ENCODE assay signal across 9 cellular contexts in the genomic region with DNA sequence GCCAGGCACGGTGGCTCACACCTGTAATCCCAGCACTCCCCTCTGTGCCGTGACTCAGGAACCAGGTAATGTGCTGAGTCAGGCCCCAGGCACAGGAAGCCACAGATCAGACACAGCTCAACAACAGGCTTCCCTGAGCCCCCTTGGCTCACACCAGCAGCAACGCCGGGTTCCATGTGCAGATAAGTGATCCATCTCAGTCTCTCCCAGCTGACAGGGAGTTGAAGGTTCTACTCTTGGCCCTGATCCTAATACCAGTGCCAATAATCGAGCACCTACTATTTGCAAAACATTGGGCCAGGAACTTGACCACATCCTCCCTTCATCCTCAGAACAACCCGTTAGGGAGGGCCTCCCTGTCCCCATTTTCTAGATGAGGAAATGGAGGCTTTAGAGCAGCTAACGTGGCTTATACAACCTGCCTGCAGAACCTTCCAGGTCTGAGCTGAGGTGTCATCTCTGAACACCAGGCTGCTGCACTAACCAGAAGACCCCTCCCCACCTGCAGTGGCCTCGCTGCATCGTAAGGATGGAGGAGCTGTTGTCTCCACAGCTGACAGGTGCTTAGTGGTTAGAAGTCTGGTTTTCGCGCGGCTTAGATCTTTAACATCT.
DNase-seq lines count a peak whose midpoint lies in the region; ATAC-seq, FAIRE-seq and TF ChIP-seq lines count a peak whose summit lies in the region.
"Had no signal": no experiment of that assay in that cellular context is flagged by ENCODE, and none has a peak within 500 bp of the region (broad histone marks: within the 10 kb centered on the region; RNA-seq: fewer than 3 reads in every experiment).

No MANE protein-coding gene starts in this region.

- no peak for TF ChIP-seq RAD21 in A549 (conservative IDR thresholded peaks at IDR 0.05 in 1 of 2, IDR thresholded peaks at IDR 0.05 in 1 of 2)

- WGBS in A549 (ENCODE audit: missing lambda C conversion rate) = 84% methylated on average over 10 of the region's 12 CpGs
- 77% methylated on average over 10 of the region's 12 CpGs for WGBS in mesenchymal stem cell
- WGBS in smooth muscle cell (ENCODE audit: low lambda C conversion rate) = 81% methylated on average over 12 of the region's 12 CpGs

- H3K9me3 Mint-ChIP-seq in GM23338 = no peaks in the 10 kb centered on the region

- no peaks in the 10 kb centered on the region for H3K9me2 ChIP-seq in GM23338 (ENCODE audit: insufficient read depth)

- H3F3A ChIP-seq in GM23338 (replicated peaks; ENCODE audit: low read depth) = no peaks in the 10 kb centered on the region
- no peaks in the 10 kb centered on the region for H3F3A ChIP-seq in smooth muscle cell (ENCODE audit: low read depth)

- no peaks in the 10 kb centered on the region for H3K4me1 ChIP-seq in A549
- peaks cover 5% of the 10 kb centered on the region; the same call in 1 of the 2 replicates for H3K4me1 ChIP-seq in GM23338 (ENCODE audit: insufficient read depth)
- H3K4me1 ChIP-seq in mesenchymal stem cell (ENCODE audit: control insufficient read depth, insufficient read depth, low read depth, low read length) = peaks cover 14% of the 10 kb centered on the region
- H3K4me1 ChIP-seq in smooth muscle cell (ENCODE audit: low read depth) = no peaks in the 10 kb centered on the region

- H3K9me3 ChIP-seq in A549 = no peaks in the 10 kb centered on the region
- H3K9me3 ChIP-seq in mesenchymal stem cell (ENCODE audit: control insufficient read depth, low read length) = no peaks in the 10 kb centered on the region
- no peaks in the 10 kb centered on the region for H3K9me3 ChIP-seq in smooth muscle cell (replicated peaks; ENCODE audit: low read depth)

- peaks cover 14% of the 10 kb centered on the region for H3K4me1 Mint-ChIP-seq in GM23338

- no peak overlapping the region for H3K4ac ChIP-seq in mesenchymal stem cell (ENCODE audit: low read depth in 1 of 2, low read length in 2 of 2)

- H3K27me3 ChIP-seq in GM23338 (ENCODE audit: insufficient read depth) (no peaks in the 10 kb centered on the region), mesenchymal stem cell (ENCODE audit: control insufficient read depth in 1 of 2, insufficient read depth in 1 of 2, low read length in 2 of 2) (no peaks in the 10 kb centered on the region), smooth muscle cell (ENCODE audit: low read depth) (peaks cover 7% of the 10 kb centered on the region)

- H3K18ac ChIP-seq in mesenchymal stem cell (ENCODE audit: low read depth in 1 of 2, low read length in 2 of 2) = no peak overlapping the region

- no peak for FAIRE-seq in A549 (lab: Jason Lieb, UNC)
- FAIRE-seq: endometrium had no signal

- H3K23ac ChIP-seq in mesenchymal stem cell (ENCODE audit: low read length in 2 of 2) = no peak overlapping the region

- H3K9ac ChIP-seq in mesenchymal stem cell (ENCODE audit: low read length) (no peak overlapping the region), smooth muscle cell (ENCODE audit: low read depth) (no peak overlapping the region)

- no peak overlapping the region for H2BK15ac ChIP-seq in mesenchymal stem cell (ENCODE audit: low read depth, poor library complexity, severe bottlenecking)

- H3K27ac Mint-ChIP-seq in GM23338 = 0 out of 2 replicates have a peak overlapping the region, but pooled peaks have one; percentile 65

- TF ChIP-seq CTCF in A549 (IDR thresholded peaks at IDR 0.05) (no peak), GM23338 (conservative IDR thresholded peaks at IDR 0.05; ENCODE audit: low read depth in 2 of 2) (no peak), epithelial cell of esophagus (IDR thresholded peaks at IDR 0.05; ENCODE audit: insufficient read depth, low read depth, low read length, missing control alignments) (peak; percentile 12), smooth muscle cell (IDR thresholded peaks at IDR 0.05; ENCODE audit: borderline replicate concordance, insufficient read depth, poor library complexity, severe bottlenecking) (no peak)

- H4K91ac ChIP-seq in mesenchymal stem cell (ENCODE audit: low read length) = no peak overlapping the region

- no peak overlapping the region for H2BK120ac ChIP-seq in mesenchymal stem cell (ENCODE audit: low read depth, low read length)

- H3K4me2 ChIP-seq in A549 (no peak overlapping the region), GM23338 (no peak overlapping the region), mesenchymal stem cell (ENCODE audit: low read length, poor library complexity, severe bottlenecking) (no peak overlapping the region), smooth muscle cell (no peak overlapping the region)

- POLR2A ChIA-PET in A549 (lab: Yijun Ruan, JAX) = interaction anchor here (0.6 kb wide), 1 partner anchor 83 kb away, joined by 3 read pairs; no protein-coding TSS in a partner anchor

- ATAC-seq in A549 (no peak; a peak in 1 of 6 replicates), GM23338 (peak; percentile 74)

- H3K79me2 ChIP-seq in GM23338 (replicated peaks; ENCODE audit: insufficient read depth) = no peaks in the 10 kb centered on the region
- no peaks in the 10 kb centered on the region for H3K79me2 ChIP-seq in smooth muscle cell (ENCODE audit: low read depth)

- H3K4me3 Mint-ChIP-seq in GM23338 = no peak overlapping the region

- TF ChIP-seq POLR2A in A549 (IDR thresholded peaks at IDR 0.05; ENCODE audit: low read length) = no peak

- DNase-seq in A549 (ENCODE audit: low read depth in 1 of 2, low spot score in 1 of 2) (no peak), GM23338 (ENCODE audit: low spot score) (peak; percentile 54), epithelial cell of esophagus (ENCODE audit: low read depth) (peak; percentile 84), NCI-H2029 treated with DMSO at 0.1 percent for 48 hours (lab: John Stamatoyannopoulos, UW) (no peak), NCI-H2171 (lab: John Stamatoyannopoulos, UW) (no peak), mesenchymal stem cell (no peak), smooth muscle cell (lab: John Stamatoyannopoulos, UW; ENCODE audit: unreplicated experiment) (no peak)
- peak; percentile 53 for DNase-seq in activated CD4-positive, CD25-positive, alpha-beta regulatory T cell treated with anti-CD3 and anti-CD28 coated beads, Interleukin-2, amount 50 U/mL, for 16 hours (ENCODE audit: low read depth, low spot score)

- H3K27ac ChIP-seq in A549 (peak overlapping the region in 1 of 2 experiments; percentile 1; a peak in 1 of 6 replicates), GM23338 (ENCODE audit: low read depth) (no peak overlapping the region), mesenchymal stem cell (ENCODE audit: low read length, poor library complexity, severe bottlenecking) (no peak overlapping the region), smooth muscle cell (ENCODE audit: low read depth) (no peak overlapping the region)

- no peak overlapping the region for H4K8ac ChIP-seq in mesenchymal stem cell (ENCODE audit: low read length)

- no peak overlapping the region for H3K4me3 ChIP-seq in A549
- no peak overlapping the region for H3K4me3 ChIP-seq in GM23338
- H3K4me3 ChIP-seq in epithelial cell of esophagus (ENCODE audit: low read length) = no peak overlapping the region
- H3K4me3 ChIP-seq in mesenchymal stem cell (ENCODE audit: insufficient read depth in 1 of 2, low read depth in 1 of 2, low read length in 2 of 2) = no peak overlapping the region
- no peak overlapping the region for H3K4me3 ChIP-seq in smooth muscle cell

- H2BK12ac ChIP-seq in mesenchymal stem cell (ENCODE audit: low read length in 2 of 2) = no peak overlapping the region

- peak overlapping the region; percentile 83; the same call in 1 of the 2 replicates for H2AFZ ChIP-seq in GM23338
- no peak overlapping the region for H2AFZ ChIP-seq in mesenchymal stem cell (ENCODE audit: low read depth, low read length)
- H2AFZ ChIP-seq in smooth muscle cell (ENCODE audit: low read depth) = no peak overlapping the region

- H2BK5ac ChIP-seq in mesenchymal stem cell (ENCODE audit: low read depth, low read length, poor library complexity, severe bottlenecking) = no peak overlapping the region

- no peak for TF ChIP-seq EP300 in A549 (IDR thresholded peaks at IDR 0.05)

- H3K36me3 Mint-ChIP-seq in GM23338 (ENCODE audit: low read depth) = no peaks in the 10 kb centered on the region

- CTCF ChIA-PET in A549 (lab: Yijun Ruan, JAX) = interaction anchor here (1.5 to 7.5 kb wide), 5 partner anchors 10 to 22 kb away, joined by 5 to 77 read pairs (median 33); no protein-coding TSS in a partner anchor

- H3K79me1 ChIP-seq in mesenchymal stem cell (replicated peaks; ENCODE audit: low read length, poor library complexity, severe bottlenecking) = no peaks in the 10 kb centered on the region

- H3K36me3 ChIP-seq in GM23338 (ENCODE audit: insufficient read depth) (no peaks in the 10 kb centered on the region), mesenchymal stem cell (ENCODE audit: control insufficient read depth in 1 of 2, insufficient read depth in 2 of 2, low read depth in 1 of 2, low read length in 2 of 2) (peaks cover 0 to 5% of the 10 kb centered on the region in 2 experiments), smooth muscle cell (ENCODE audit: low read depth) (no peaks in the 10 kb centered on the region)

- H2AK5ac ChIP-seq in mesenchymal stem cell (ENCODE audit: low read length, severe bottlenecking) = no peak overlapping the region

- H4K20me1 ChIP-seq in GM23338 (replicated peaks; ENCODE audit: insufficient read depth) = no peaks in the 10 kb centered on the region
- H4K20me1 ChIP-seq in smooth muscle cell (ENCODE audit: low read depth) = no peaks in the 10 kb centered on the region

- H3K14ac ChIP-seq in mesenchymal stem cell (ENCODE audit: low read length in 2 of 2) = no peak overlapping the region

- peaks cover 9% of the 10 kb centered on the region for H3K27me3 Mint-ChIP-seq in GM23338 (ENCODE audit: insufficient read depth, low read depth, poor library complexity)

TF ChIP-seq in A549, 52 proteins besides CTCF, POLR2A, EP300 and RAD21:
- no peak for TF ChIP-seq ZNF302 (CRISPR knock-in tag; IDR thresholded peaks at IDR 0.05)
- peak; percentile 88 for TF ChIP-seq MAFK (IDR thresholded peaks at IDR 0.05; ENCODE audit: partially characterized antibody)

TF ChIP-seq in GM23338, 12 proteins besides CTCF, POLR2A, EP300 and RAD21 (continues in another document):
- TF ChIP-seq EZH2phosphoT487 (IDR thresholded peaks at IDR 0.05; ENCODE audit: unreplicated experiment) = no peak
- TF ChIP-seq ZNF331 (CRISPR knock-in tag; IDR thresholded peaks at IDR 0.05; ENCODE audit: low read depth) = no peak

Comparison
In these comparisons a context has a peak if more than half of its experiments do, and no peak if none do; other contexts are left out.
1. DNase-seq: peak in GM23338 (single experiment), activated CD4-positive, CD25-positive, alpha-beta regulatory T cell treated with anti-CD3 and anti-CD28 coated beads, Interleukin-2, amount 50 U/mL, for 16 hours (single experiment) and epithelial cell of esophagus (single experiment); none in A549 (0 of 2), NCI-H2029 treated with DMSO at 0.1 percent for 48 hours (single experiment), NCI-H2171 (single experiment), mesenchymal stem cell (single experiment) and smooth muscle cell (single experiment).